ENCODE assay signal across 9 cellular contexts in genomic region chr6:2608508-2608907, GRCh38.
"Had no signal": no experiment of that assay in that cellular context is flagged by ENCODE, and none has a peak within 500 bp of the region (broad histone marks: within the 10 kb centered on the region; RNA-seq: fewer than 3 reads in every experiment).

No MANE protein-coding gene starts in this region.

- DNase-seq: GM23248, GOT3, H7, HFFc6, IMR-90, KG1 had no signal

- H3K4me3 ChIP-seq: GM23248, HAP-1, K562 had no signal

- ATAC-seq: HCT116, K562 had no signal
